ENCODE assay signal across 1 cellular context in the genomic region with DNA sequence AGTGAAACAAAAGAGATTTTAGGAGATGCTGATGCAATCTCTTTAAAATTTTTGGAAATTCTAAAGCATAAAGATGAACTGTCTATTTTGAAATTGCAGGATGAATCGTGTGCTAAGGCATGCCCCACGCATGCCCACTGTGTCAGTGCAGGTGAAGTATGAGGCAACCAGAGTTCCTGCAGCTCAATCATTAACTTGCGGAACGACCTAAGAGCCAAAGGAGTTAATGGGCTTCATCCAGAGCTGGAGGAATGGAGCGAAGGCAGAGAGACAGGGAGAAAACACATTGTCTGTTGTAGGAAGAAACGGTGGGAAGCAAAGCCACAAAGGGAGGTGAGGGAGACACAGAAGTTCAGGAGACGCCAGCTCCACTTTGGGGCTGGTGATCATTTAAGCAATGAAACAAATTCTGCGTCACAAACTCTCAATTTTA.
TF ChIP-seq lines count a peak whose summit lies in the region.

No MANE protein-coding gene starts in this region.

TF ChIP-seq in HepG2, 621 proteins besides CTCF, POLR2A, EP300 and RAD21 (continued from another document):
- TF ChIP-seq SCMH1 (CRISPR knock-in tag; IDR thresholded peaks at IDR 0.05; ENCODE audit: borderline replicate concordance) (no peak), THAP11 (CRISPR knock-in tag; IDR thresholded peaks at IDR 0.05) (0 out of 2 replicates have a peak, but pooled peaks have one; percentile 14), EEA1 (CRISPR knock-in tag; IDR thresholded peaks at IDR 0.05; ENCODE audit: borderline replicate concordance) (no peak), ZNF644 (CRISPR knock-in tag; IDR thresholded peaks at IDR 0.05; ENCODE audit: low read depth) (0 out of 2 replicates have a peak, but pooled peaks have one; percentile 36), ATF3 (CRISPR knock-in tag; IDR thresholded peaks at IDR 0.05) (0 out of 2 replicates have a peak, but pooled peaks have one; percentile 34), ZKSCAN8 (CRISPR knock-in tag; IDR thresholded peaks at IDR 0.05; ENCODE audit: borderline replicate concordance) (peak; percentile 42; the same call in 1 of the 2 replicates), POGZ (CRISPR knock-in tag; IDR thresholded peaks at IDR 0.05) (peak; percentile 38), ZNF33B (CRISPR knock-in tag; IDR thresholded peaks at IDR 0.05) (0 out of 2 replicates have a peak, but pooled peaks have one; percentile 26), TEAD3 (CRISPR knock-in tag; optimal IDR thresholded peaks at IDR 0.05; ENCODE audit: borderline replicate concordance) (peak; percentile 78), ZNF556 (CRISPR knock-in tag; IDR thresholded peaks at IDR 0.05; ENCODE audit: borderline replicate concordance) (no peak; the same call in 1 of the 2 replicates), MIXL1 (CRISPR knock-in tag; IDR thresholded peaks at IDR 0.05) (peak; percentile 81), GATAD2A (CRISPR knock-in tag; IDR thresholded peaks at IDR 0.05) (peak; percentile 58; the same call in 1 of the 2 replicates), CEBPB (IDR thresholded peaks at IDR 0.05; ENCODE audit: borderline replicate concordance, low read depth, low read length) (peak; percentile 98), TBX2 (CRISPR knock-in tag; IDR thresholded peaks at IDR 0.05; ENCODE audit: borderline replicate concordance) (0 out of 2 replicates have a peak, but pooled peaks have one; percentile 36), GABPA (IDR thresholded peaks at IDR 0.05; ENCODE audit: low read depth, low read length) (no peak), GABPA (CRISPR knock-in tag; IDR thresholded peaks at IDR 0.05; ENCODE audit: low read depth) (peak; percentile 6; the same call in 1 of the 2 replicates), SOX6 (IDR thresholded peaks at IDR 0.05) (no peak), SOX6 (CRISPR knock-in tag; IDR thresholded peaks at IDR 0.05) (peak; percentile 21; the same call in 1 of the 2 replicates), ESRRA (CRISPR knock-in tag; IDR thresholded peaks at IDR 0.05; ENCODE audit: low read depth) (no peak)
- TF ChIP-seq, protein P1, sequence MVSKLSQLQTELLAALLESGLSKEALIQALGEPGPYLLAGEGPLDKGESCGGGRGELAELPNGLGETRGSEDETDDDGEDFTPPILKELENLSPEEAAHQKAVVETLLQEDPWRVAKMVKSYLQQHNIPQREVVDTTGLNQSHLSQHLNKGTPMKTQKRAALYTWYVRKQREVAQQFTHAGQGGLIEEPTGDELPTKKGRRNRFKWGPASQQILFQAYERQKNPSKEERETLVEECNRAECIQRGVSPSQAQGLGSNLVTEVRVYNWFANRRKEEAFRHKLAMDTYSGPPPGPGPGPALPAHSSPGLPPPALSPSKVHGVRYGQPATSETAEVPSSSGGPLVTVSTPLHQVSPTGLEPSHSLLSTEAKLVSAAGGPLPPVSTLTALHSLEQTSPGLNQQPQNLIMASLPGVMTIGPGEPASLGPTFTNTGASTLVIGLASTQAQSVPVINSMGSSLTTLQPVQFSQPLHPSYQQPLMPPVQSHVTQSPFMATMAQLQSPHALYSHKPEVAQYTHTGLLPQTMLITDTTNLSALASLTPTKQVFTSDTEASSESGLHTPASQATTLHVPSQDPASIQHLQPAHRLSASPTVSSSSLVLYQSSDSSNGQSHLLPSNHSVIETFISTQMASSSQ (IDR thresholded peaks at IDR 0.05; ENCODE audit: low read depth): peak; percentile 97
- TF ChIP-seq, protein P1 (CRISPR knock-in tag; IDR thresholded peaks at IDR 0.05; ENCODE audit: borderline replicate concordance): peak; percentile 96
- TF ChIP-seq, protein P2, sequence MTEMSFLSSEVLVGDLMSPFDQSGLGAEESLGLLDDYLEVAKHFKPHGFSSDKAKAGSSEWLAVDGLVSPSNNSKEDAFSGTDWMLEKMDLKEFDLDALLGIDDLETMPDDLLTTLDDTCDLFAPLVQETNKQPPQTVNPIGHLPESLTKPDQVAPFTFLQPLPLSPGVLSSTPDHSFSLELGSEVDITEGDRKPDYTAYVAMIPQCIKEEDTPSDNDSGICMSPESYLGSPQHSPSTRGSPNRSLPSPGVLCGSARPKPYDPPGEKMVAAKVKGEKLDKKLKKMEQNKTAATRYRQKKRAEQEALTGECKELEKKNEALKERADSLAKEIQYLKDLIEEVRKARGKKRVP (CRISPR knock-in tag; IDR thresholded peaks at IDR 0.05): peak; percentile 25 to 93; a peak in 2 of 4 replicates
TF ChIP-seq in HepG2: peak in this region for 41.
